In the genomic region with DNA sequence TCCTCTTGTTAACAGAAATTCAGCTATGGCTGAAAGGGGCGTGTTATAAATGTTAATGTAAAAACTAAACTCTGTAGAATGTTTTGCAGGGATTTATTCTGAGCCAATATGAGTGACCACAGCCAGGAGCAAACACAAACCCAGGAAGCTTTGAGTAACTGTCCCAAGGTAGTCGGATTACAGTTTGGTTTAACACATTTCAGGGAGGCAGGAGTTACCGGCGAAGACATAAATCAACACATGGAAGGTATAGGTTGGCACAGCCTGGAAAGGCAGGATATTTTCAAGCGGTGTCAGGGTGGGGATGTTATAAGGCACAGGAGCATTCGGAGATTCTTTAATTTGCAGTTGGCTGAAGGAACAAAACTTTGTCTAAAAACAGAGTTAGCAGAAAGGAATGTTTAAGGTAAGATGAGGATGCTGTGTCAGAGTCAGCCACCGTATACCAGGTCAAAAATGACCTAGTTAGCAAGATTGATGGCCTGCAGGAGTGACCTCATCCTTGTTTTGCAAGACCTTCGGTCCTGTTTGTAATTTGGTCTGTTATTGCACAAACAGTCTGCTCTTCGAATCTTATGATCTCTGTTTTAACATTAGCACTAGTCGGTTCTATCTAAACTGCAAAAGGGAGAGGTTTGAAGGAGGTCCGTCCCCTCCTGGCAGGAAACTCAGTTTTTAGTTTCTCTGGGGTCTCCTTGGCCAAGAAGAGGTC, we compare ENCODE assay signal across 1 cellular context.
TF ChIP-seq lines count a peak whose summit lies in the region.

No MANE protein-coding gene starts in this region.

TF ChIP-seq in HepG2, 621 proteins besides CTCF, POLR2A, EP300 and RAD21 (continued from another document and continues in another):
- TF ChIP-seq ZNF614 (CRISPR knock-in tag; IDR thresholded peaks at IDR 0.05; ENCODE audit: borderline replicate concordance) = peak; percentile 31; the same call in 1 of the 2 replicates
- TF ChIP-seq ZNF747 (CRISPR knock-in tag; IDR thresholded peaks at IDR 0.05; ENCODE audit: borderline replicate concordance) = no peak
- peak; percentile 70; the same call in 1 of the 2 replicates for TF ChIP-seq ATF7 (IDR thresholded peaks at IDR 0.05)
- peak; percentile 80; the same call in 1 of the 2 replicates for TF ChIP-seq ATF7 (CRISPR knock-in tag; IDR thresholded peaks at IDR 0.05)
- 0 out of 2 replicates have a peak, but pooled peaks have one; percentile 33 for TF ChIP-seq THAP11 (CRISPR knock-in tag; IDR thresholded peaks at IDR 0.05)
- TF ChIP-seq HOXD1 (CRISPR knock-in tag; IDR thresholded peaks at IDR 0.05) = peak; percentile 95
- TF ChIP-seq, protein P1, sequence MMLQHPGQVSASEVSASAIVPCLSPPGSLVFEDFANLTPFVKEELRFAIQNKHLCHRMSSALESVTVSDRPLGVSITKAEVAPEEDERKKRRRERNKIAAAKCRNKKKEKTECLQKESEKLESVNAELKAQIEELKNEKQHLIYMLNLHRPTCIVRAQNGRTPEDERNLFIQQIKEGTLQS (CRISPR knock-in tag; IDR thresholded peaks at IDR 0.05) = peak; percentile 83
- peak; percentile 73; the same call in 1 of the 2 replicates for TF ChIP-seq JUND (CRISPR knock-in tag; IDR thresholded peaks at IDR 0.05)
- 0 out of 2 replicates have a peak, but pooled peaks have one; percentile 18 for TF ChIP-seq RARA (CRISPR knock-in tag; IDR thresholded peaks at IDR 0.05)
- TF ChIP-seq, protein P2, sequence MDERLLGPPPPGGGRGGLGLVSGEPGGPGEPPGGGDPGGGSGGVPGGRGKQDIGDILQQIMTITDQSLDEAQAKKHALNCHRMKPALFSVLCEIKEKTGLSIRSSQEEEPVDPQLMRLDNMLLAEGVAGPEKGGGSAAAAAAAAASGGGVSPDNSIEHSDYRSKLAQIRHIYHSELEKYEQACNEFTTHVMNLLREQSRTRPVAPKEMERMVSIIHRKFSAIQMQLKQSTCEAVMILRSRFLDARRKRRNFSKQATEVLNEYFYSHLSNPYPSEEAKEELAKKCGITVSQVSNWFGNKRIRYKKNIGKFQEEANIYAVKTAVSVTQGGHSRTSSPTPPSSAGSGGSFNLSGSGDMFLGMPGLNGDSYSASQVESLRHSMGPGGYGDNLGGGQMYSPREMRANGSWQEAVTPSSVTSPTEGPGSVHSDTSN (CRISPR knock-in tag; IDR thresholded peaks at IDR 0.05) = 0 out of 2 replicates have a peak, but pooled peaks have one; percentile 31
- TF ChIP-seq, protein P3, sequence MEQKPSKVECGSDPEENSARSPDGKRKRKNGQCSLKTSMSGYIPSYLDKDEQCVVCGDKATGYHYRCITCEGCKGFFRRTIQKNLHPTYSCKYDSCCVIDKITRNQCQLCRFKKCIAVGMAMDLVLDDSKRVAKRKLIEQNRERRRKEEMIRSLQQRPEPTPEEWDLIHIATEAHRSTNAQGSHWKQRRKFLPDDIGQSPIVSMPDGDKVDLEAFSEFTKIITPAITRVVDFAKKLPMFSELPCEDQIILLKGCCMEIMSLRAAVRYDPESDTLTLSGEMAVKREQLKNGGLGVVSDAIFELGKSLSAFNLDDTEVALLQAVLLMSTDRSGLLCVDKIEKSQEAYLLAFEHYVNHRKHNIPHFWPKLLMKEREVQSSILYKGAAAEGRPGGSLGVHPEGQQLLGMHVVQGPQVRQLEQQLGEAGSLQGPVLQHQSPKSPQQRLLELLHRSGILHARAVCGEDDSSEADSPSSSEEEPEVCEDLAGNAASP (CRISPR knock-in tag; IDR thresholded peaks at IDR 0.05; ENCODE audit: borderline replicate concordance) = 0 out of 2 replicates have a peak, but pooled peaks have one; percentile 10
- TF ChIP-seq ZBTB42 (CRISPR knock-in tag; IDR thresholded peaks at IDR 0.05) = no peak
- TF ChIP-seq ZNF788 (CRISPR knock-in tag; IDR thresholded peaks at IDR 0.05; ENCODE audit: borderline replicate concordance) = no peak
- TF ChIP-seq SIX4 (CRISPR knock-in tag; IDR thresholded peaks at IDR 0.05) = peak; percentile 52; the same call in 1 of the 2 replicates
- TF ChIP-seq FOSL2 (CRISPR knock-in tag; IDR thresholded peaks at IDR 0.05) = peak; percentile 88
- TF ChIP-seq ZNF12 (CRISPR knock-in tag; IDR thresholded peaks at IDR 0.05) = no peak; the same call in 1 of the 2 replicates
- peak; percentile 71; the same call in 1 of the 2 replicates for TF ChIP-seq BCL6 (CRISPR knock-in tag; IDR thresholded peaks at IDR 0.05)
- peak; percentile 61 for TF ChIP-seq FOXA3 (CRISPR knock-in tag; IDR thresholded peaks at IDR 0.05)
- TF ChIP-seq GATAD2A (CRISPR knock-in tag; IDR thresholded peaks at IDR 0.05) = peak; percentile 77
- TF ChIP-seq, protein P4, sequence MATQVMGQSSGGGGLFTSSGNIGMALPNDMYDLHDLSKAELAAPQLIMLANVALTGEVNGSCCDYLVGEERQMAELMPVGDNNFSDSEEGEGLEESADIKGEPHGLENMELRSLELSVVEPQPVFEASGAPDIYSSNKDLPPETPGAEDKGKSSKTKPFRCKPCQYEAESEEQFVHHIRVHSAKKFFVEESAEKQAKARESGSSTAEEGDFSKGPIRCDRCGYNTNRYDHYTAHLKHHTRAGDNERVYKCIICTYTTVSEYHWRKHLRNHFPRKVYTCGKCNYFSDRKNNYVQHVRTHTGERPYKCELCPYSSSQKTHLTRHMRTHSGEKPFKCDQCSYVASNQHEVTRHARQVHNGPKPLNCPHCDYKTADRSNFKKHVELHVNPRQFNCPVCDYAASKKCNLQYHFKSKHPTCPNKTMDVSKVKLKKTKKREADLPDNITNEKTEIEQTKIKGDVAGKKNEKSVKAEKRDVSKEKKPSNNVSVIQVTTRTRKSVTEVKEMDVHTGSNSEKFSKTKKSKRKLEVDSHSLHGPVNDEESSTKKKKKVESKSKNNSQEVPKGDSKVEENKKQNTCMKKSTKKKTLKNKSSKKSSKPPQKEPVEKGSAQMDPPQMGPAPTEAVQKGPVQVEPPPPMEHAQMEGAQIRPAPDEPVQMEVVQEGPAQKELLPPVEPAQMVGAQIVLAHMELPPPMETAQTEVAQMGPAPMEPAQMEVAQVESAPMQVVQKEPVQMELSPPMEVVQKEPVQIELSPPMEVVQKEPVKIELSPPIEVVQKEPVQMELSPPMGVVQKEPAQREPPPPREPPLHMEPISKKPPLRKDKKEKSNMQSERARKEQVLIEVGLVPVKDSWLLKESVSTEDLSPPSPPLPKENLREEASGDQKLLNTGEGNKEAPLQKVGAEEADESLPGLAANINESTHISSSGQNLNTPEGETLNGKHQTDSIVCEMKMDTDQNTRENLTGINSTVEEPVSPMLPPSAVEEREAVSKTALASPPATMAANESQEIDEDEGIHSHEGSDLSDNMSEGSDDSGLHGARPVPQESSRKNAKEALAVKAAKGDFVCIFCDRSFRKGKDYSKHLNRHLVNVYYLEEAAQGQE (IDR thresholded peaks at IDR 0.05; ENCODE audit: borderline replicate concordance in 1 of 2, low read depth in 1 of 2, low read length in 2 of 2) = no peak
- no peak for TF ChIP-seq ZNF263 (CRISPR knock-in tag; IDR thresholded peaks at IDR 0.05)
- peak; percentile 60 for TF ChIP-seq MAFF (IDR thresholded peaks at IDR 0.05; ENCODE audit: low read depth, low read length)
- no peak for TF ChIP-seq PHF5A (CRISPR knock-in tag; IDR thresholded peaks at IDR 0.05; ENCODE audit: low read depth, unreplicated experiment)
- TF ChIP-seq SKI (IDR thresholded peaks at IDR 0.05; ENCODE audit: partially characterized antibody) = peak; percentile 53
- no peak for TF ChIP-seq ZNF564 (CRISPR knock-in tag; IDR thresholded peaks at IDR 0.05)
- TF ChIP-seq, protein P5, sequence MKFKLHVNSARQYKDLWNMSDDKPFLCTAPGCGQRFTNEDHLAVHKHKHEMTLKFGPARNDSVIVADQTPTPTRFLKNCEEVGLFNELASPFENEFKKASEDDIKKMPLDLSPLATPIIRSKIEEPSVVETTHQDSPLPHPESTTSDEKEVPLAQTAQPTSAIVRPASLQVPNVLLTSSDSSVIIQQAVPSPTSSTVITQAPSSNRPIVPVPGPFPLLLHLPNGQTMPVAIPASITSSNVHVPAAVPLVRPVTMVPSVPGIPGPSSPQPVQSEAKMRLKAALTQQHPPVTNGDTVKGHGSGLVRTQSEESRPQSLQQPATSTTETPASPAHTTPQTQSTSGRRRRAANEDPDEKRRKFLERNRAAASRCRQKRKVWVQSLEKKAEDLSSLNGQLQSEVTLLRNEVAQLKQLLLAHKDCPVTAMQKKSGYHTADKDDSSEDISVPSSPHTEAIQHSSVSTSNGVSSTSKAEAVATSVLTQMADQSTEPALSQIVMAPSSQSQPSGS (CRISPR knock-in tag; IDR thresholded peaks at IDR 0.05) = peak; percentile 96
- TF ChIP-seq NFE2L1 (CRISPR knock-in tag; IDR thresholded peaks at IDR 0.05; ENCODE audit: borderline replicate concordance) = no peak
- TF ChIP-seq ZNF782 (CRISPR knock-in tag; IDR thresholded peaks at IDR 0.05; ENCODE audit: borderline replicate concordance) = no peak
- TF ChIP-seq ZSCAN22 (CRISPR knock-in tag; IDR thresholded peaks at IDR 0.05) = no peak
- 0 out of 2 replicates have a peak, but pooled peaks have one; percentile 12 for TF ChIP-seq HNF4A (CRISPR knock-in tag; IDR thresholded peaks at IDR 0.05)
- TF ChIP-seq CEBPG (CRISPR knock-in tag; IDR thresholded peaks at IDR 0.05) = peak; percentile 89
- no peak for TF ChIP-seq GPN1 (CRISPR knock-in tag; IDR thresholded peaks at IDR 0.05; ENCODE audit: borderline replicate concordance)
- TF ChIP-seq SRY (CRISPR knock-in tag; IDR thresholded peaks at IDR 0.05) = no peak
- TF ChIP-seq, protein P6, sequence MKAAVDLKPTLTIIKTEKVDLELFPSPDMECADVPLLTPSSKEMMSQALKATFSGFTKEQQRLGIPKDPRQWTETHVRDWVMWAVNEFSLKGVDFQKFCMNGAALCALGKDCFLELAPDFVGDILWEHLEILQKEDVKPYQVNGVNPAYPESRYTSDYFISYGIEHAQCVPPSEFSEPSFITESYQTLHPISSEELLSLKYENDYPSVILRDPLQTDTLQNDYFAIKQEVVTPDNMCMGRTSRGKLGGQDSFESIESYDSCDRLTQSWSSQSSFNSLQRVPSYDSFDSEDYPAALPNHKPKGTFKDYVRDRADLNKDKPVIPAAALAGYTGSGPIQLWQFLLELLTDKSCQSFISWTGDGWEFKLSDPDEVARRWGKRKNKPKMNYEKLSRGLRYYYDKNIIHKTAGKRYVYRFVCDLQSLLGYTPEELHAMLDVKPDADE (CRISPR knock-in tag; IDR thresholded peaks at IDR 0.05) = no peak
- TF ChIP-seq TP53 (CRISPR knock-in tag; conservative IDR thresholded peaks at IDR 0.05) = no peak
- TF ChIP-seq, protein P7, sequence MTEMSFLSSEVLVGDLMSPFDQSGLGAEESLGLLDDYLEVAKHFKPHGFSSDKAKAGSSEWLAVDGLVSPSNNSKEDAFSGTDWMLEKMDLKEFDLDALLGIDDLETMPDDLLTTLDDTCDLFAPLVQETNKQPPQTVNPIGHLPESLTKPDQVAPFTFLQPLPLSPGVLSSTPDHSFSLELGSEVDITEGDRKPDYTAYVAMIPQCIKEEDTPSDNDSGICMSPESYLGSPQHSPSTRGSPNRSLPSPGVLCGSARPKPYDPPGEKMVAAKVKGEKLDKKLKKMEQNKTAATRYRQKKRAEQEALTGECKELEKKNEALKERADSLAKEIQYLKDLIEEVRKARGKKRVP (CRISPR knock-in tag; IDR thresholded peaks at IDR 0.05) = peak in 1 of 2 experiments; percentile 88; a peak in 2 of 4 replicates
- TF ChIP-seq, protein P8, sequence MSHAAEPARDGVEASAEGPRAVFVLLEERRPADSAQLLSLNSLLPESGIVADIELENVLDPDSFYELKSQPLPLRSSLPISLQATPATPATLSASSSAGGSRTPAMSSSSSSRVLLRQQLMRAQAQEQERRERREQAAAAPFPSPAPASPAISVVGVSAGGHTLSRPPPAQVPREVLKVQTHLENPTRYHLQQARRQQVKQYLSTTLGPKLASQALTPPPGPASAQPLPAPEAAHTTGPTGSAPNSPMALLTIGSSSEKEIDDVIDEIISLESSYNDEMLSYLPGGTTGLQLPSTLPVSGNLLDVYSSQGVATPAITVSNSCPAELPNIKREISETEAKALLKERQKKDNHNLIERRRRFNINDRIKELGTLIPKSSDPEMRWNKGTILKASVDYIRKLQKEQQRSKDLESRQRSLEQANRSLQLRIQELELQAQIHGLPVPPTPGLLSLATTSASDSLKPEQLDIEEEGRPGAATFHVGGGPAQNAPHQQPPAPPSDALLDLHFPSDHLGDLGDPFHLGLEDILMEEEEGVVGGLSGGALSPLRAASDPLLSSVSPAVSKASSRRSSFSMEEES (CRISPR knock-in tag; IDR thresholded peaks at IDR 0.05) = peak; percentile 64; the same call in 1 of the 2 replicates
- TF ChIP-seq TAF1 (CRISPR knock-in tag; IDR thresholded peaks at IDR 0.05) = no peak
- TF ChIP-seq MED1 (CRISPR knock-in tag; IDR thresholded peaks at IDR 0.05) = no peak
- TF ChIP-seq, protein P9, sequence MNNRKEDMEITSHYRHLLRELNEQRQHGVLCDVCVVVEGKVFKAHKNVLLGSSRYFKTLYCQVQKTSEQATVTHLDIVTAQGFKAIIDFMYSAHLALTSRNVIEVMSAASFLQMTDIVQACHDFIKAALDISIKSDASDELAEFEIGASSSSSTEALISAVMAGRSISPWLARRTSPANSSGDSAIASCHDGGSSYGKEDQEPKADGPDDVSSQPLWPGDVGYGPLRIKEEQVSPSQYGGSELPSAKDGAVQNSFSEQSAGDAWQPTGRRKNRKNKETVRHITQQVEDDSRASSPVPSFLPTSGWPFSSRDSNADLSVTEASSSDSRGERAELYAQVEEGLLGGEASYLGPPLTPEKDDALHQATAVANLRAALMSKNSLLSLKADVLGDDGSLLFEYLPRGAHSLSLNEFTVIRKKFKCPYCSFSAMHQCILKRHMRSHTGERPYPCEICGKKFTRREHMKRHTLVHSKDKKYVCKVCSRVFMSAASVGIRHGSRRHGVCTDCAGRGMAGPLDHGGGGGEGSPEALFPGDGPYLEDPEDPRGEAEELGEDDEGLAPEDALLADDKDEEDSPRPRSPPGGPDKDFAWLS (CRISPR knock-in tag; IDR thresholded peaks at IDR 0.05; ENCODE audit: borderline replicate concordance) = no peak
- peak; percentile 20; the same call in 1 of the 2 replicates for TF ChIP-seq SALL1 (CRISPR knock-in tag; IDR thresholded peaks at IDR 0.05)
- TF ChIP-seq ATF7-NPFF (CRISPR knock-in tag; IDR thresholded peaks at IDR 0.05; ENCODE audit: low read depth) = no peak
- TF ChIP-seq LCORL (IDR thresholded peaks at IDR 0.05) = no peak
- peak; percentile 52; the same call in 1 of the 2 replicates for TF ChIP-seq LCORL (CRISPR knock-in tag; IDR thresholded peaks at IDR 0.05)
- 0 out of 2 replicates have a peak, but pooled peaks have one; percentile 58 for TF ChIP-seq FOXK1 (CRISPR knock-in tag; IDR thresholded peaks at IDR 0.05; ENCODE audit: borderline replicate concordance, low read depth)
- TF ChIP-seq, protein P10, sequence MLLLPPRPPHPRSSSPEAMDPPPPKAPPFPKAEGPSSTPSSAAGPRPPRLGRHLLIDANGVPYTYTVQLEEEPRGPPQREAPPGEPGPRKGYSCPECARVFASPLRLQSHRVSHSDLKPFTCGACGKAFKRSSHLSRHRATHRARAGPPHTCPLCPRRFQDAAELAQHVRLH (CRISPR knock-in tag; IDR thresholded peaks at IDR 0.05; ENCODE audit: borderline replicate concordance, low read depth) = no peak
- TF ChIP-seq MAFG (CRISPR knock-in tag; IDR thresholded peaks at IDR 0.05) = no peak
- TF ChIP-seq, protein P11, sequence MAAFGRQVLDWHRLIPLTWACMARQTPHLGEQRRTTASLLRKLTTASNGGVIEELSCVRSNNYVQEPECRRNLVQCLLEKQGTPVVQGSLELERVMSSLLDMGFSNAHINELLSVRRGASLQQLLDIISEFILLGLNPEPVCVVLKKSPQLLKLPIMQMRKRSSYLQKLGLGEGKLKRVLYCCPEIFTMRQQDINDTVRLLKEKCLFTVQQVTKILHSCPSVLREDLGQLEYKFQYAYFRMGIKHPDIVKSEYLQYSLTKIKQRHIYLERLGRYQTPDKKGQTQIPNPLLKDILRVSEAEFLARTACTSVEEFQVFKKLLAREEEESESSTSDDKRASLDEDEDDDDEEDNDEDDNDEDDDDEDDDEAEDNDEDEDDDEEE (CRISPR knock-in tag; IDR thresholded peaks at IDR 0.05) = no peak
- no peak for TF ChIP-seq ZNF816 (CRISPR knock-in tag; IDR thresholded peaks at IDR 0.05; ENCODE audit: borderline replicate concordance)
